In the genomic region with DNA sequence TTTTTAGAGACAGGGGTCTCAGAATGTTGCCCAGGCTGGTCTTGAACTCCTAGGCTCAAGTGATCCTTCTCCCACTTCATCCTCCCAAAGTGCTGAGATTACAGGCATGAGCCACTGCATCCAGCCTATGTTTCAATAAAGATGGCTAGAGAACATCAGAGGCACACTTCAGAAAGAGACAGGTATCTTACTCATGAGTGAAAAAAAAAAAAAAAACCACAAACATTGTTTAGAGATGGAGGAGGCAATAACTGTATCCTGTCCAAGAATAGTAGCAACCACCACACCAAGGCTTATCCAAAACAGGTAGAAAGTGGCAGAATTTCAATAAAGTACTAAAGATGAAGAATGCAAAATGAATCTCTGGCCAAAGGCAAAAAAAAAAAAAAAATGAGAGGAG, we compare ENCODE assay signal across 13 cellular contexts. TPM values are rescaled to one million over a fixed set of nuclear protein-coding genes. Genes with fewer than 3 reads are reported as not detected.
DNase-seq lines count a peak whose midpoint lies in the region; ATAC-seq and TF ChIP-seq lines count a peak whose summit lies in the region.
"Had no signal": no experiment of that assay in that cellular context is flagged by ENCODE, and none has a peak within 500 bp of the region (broad histone marks: within the 10 kb centered on the region; RNA-seq: fewer than 3 reads in every experiment).

No MANE protein-coding gene starts in this region.

- peaks cover 82% of the 10 kb centered on the region for H3K79me2 ChIP-seq in GM23248 (ENCODE audit: insufficient read depth)

- H3K36me3 ChIP-seq in GM23248 (ENCODE audit: low read depth): no peaks in the 10 kb centered on the region; the same call in 1 of the 2 replicates
- no peaks in the 10 kb centered on the region for H3K36me3 ChIP-seq in suprapubic skin

- H3K27ac ChIP-seq in GM23248 (peak overlapping the region; percentile 93), suprapubic skin (peak overlapping the region; percentile 89)

- DNase-seq in GM23248: peak; percentile 62
- DNase-seq in activated CD8-positive, alpha-beta T cell treated with anti-CD3 and anti-CD28 coated beads for 36 hours: no peak
- peak; percentile 24 for DNase-seq in iris pigment epithelial cell (ENCODE audit: low read depth)
- no peak for DNase-seq in suprapubic skin (ENCODE audit: low spot score in 2 of 2)
- DNase-seq in NCI-H187 treated with DMSO at 0.1 percent for 48 hours (lab: John Stamatoyannopoulos, UW): no peak
- DNase-seq in NCI-H526 (lab: John Stamatoyannopoulos, UW): no peak
- DNase-seq: activated CD4-positive, alpha-beta T cell treated with anti-CD3 and anti-CD28 coated beads, Interleukin-2, amount 10 ng/mL, durations not matched to agents 7 days and 5 days; cerebellar nuclear complex; NCI-H1092; small intestine; stimulated activated naive CD4-positive, alpha-beta T cell treated with Interleukin-2 at 50 U/mL for 16 hours had no signal

- no peaks in the 10 kb centered on the region for H3K9me2 ChIP-seq in GM23248 (ENCODE audit: insufficient read depth)

- no peak for TF ChIP-seq CTCF in activated CD8-positive, alpha-beta T cell treated with anti-CD3 and anti-CD28 coated beads for 36 hours (IDR thresholded peaks at IDR 0.05)
- no peak for TF ChIP-seq CTCF in suprapubic skin (IDR thresholded peaks at IDR 0.05)

- no peak overlapping the region for H3K4me3 Mint-ChIP-seq in activated CD8-positive, alpha-beta T cell treated with anti-CD3 and anti-CD28 coated beads for 36 hours
- H3K4me3 Mint-ChIP-seq: activated CD4-positive, alpha-beta T cell treated with anti-CD3 and anti-CD28 coated beads, Interleukin-2, amount 10 ng/mL, durations not matched to agents 7 days and 5 days had no signal

- H3K9me3 ChIP-seq in GM23248 (ENCODE audit: low read depth): no peaks in the 10 kb centered on the region
- no peaks in the 10 kb centered on the region for H3K9me3 ChIP-seq in suprapubic skin

- peaks cover 31% of the 10 kb centered on the region for H3K4me1 Mint-ChIP-seq in activated CD8-positive, alpha-beta T cell treated with anti-CD3 and anti-CD28 coated beads for 36 hours (ENCODE audit: low read depth)

- peak overlapping the region; percentile 23 for H3K4me2 ChIP-seq in GM23248 (ENCODE audit: unreplicated experiment)

- TF ChIP-seq EP300 in suprapubic skin (IDR thresholded peaks at IDR 0.05): no peak

- no peaks in the 10 kb centered on the region for H3K27me3 Mint-ChIP-seq in activated CD8-positive, alpha-beta T cell treated with anti-CD3 and anti-CD28 coated beads for 36 hours
- H3K27me3 Mint-ChIP-seq: activated CD4-positive, alpha-beta T cell treated with anti-CD3 and anti-CD28 coated beads, Interleukin-2, amount 10 ng/mL, durations not matched to agents 7 days and 5 days had no signal

- CTCF ChIA-PET in activated CD8-positive, alpha-beta T cell treated with anti-CD3 and anti-CD28 coated beads for 36 hours (lab: Charles Lee): interaction anchor here (1.0 kb wide), 1 partner anchor 20 kb away, joined by 3 read pairs; no protein-coding TSS in a partner anchor

- in situ Hi-C loops in GM23248 (cut with MboI): no loop called here

- H3K9me3 Mint-ChIP-seq in activated CD8-positive, alpha-beta T cell treated with anti-CD3 and anti-CD28 coated beads for 36 hours: peaks cover 1% of the 10 kb centered on the region

- peak overlapping the region; percentile 0 for H3K27ac Mint-ChIP-seq in activated CD8-positive, alpha-beta T cell treated with anti-CD3 and anti-CD28 coated beads for 36 hours
- H3K27ac Mint-ChIP-seq: activated CD4-positive, alpha-beta T cell treated with anti-CD3 and anti-CD28 coated beads, Interleukin-2, amount 10 ng/mL, durations not matched to agents 7 days and 5 days had no signal

- no peak for TF ChIP-seq POLR2A in suprapubic skin (IDR thresholded peaks at IDR 0.05)

- peaks cover 55% of the 10 kb centered on the region for H3F3A ChIP-seq in GM23248 (ENCODE audit: insufficient read depth)

- H3K4me1 ChIP-seq in GM23248 (ENCODE audit: insufficient read depth) (peaks cover 29% of the 10 kb centered on the region), suprapubic skin (peaks cover 34% of the 10 kb centered on the region)

- H3K4me3 ChIP-seq in GM23248: peak overlapping the region; percentile 47
- H3K4me3 ChIP-seq in suprapubic skin: no peak overlapping the region

- peak; percentile 61 for ATAC-seq in activated CD8-positive, alpha-beta T cell treated with anti-CD3 and anti-CD28 coated beads for 36 hours
- ATAC-seq in GM21526 (IDR thresholded peaks at IDR 0.05; ENCODE audit: low FRiP score, unreplicated experiment): no peak
- ATAC-seq in HG03045 (IDR thresholded peaks at IDR 0.05; ENCODE audit: unreplicated experiment): no peak

- no peaks in the 10 kb centered on the region for H4K20me1 ChIP-seq in GM23248 (ENCODE audit: insufficient read depth)

- no peak overlapping the region for H2AFZ ChIP-seq in GM23248

- H3K36me3 Mint-ChIP-seq in activated CD8-positive, alpha-beta T cell treated with anti-CD3 and anti-CD28 coated beads for 36 hours (ENCODE audit: low read depth): peaks cover 16% of the 10 kb centered on the region

- POLR2A ChIA-PET in activated CD8-positive, alpha-beta T cell treated with anti-CD3 and anti-CD28 coated beads for 36 hours (lab: Charles Lee): no interaction called here

- H3K27me3 ChIP-seq in GM23248 (replicated peaks; ENCODE audit: insufficient read depth) (no peaks in the 10 kb centered on the region), suprapubic skin (no peaks in the 10 kb centered on the region)

- intact Hi-C loops in activated CD8-positive, alpha-beta T cell treated with anti-CD3 and anti-CD28 coated beads for 36 hours (cut with micrococcal nuclease): no loop called here

- H3K9ac ChIP-seq in GM23248: peak overlapping the region; percentile 73

RNA-seq across cellular contexts. Expression of gene EEA1, which starts 30.3 kb away (rescaled TPM):
- total RNA-seq in GM23248 (2014; rRNA removed; shearing (Covaris generic)): 16.9 and 17.8 TPM in 2 replicates
- 55.7 and 56.4 TPM in 2 replicates for polyA plus RNA-seq in GM23248 (2016; fragmentation: Nextera tagmentation; extraction: Ambion mirVana)
- 10 to 100 TPM; 20.8 to 21.7 TPM for total RNA-seq in activated CD8-positive, alpha-beta T cell treated with anti-CD3 and anti-CD28 coated beads for 36 hours
- 10 to 100 TPM; 17.9 to 55.0 (median 23.2) TPM for total RNA-seq in suprapubic skin

Comparison
In these comparisons a context has a peak if more than half of its experiments do, and no peak if none do; other contexts are left out.
1. DNase-seq: peak in GM23248 (single experiment) and iris pigment epithelial cell (single experiment); none in activated CD8-positive, alpha-beta T cell treated with anti-CD3 and anti-CD28 coated beads for 36 hours (single experiment), suprapubic skin (0 of 2), NCI-H187 treated with DMSO at 0.1 percent for 48 hours (single experiment) and NCI-H526 (0 of 2).